In genomic region chr7:90661290-90662151, GRCh38 we compare ENCODE assay signal across 10 cellular contexts.
A peak's percentile ranks its signal among the peaks of the same experiment; 100 is the strongest.
DNase-seq lines count a peak whose midpoint lies in the region; ATAC-seq, FAIRE-seq and TF ChIP-seq lines count a peak whose summit lies in the region.
"Had no signal": no experiment of that assay in that cellular context is flagged by ENCODE, and none has a peak within 500 bp of the region (broad histone marks: within the 10 kb centered on the region; RNA-seq: fewer than 3 reads in every experiment).

No MANE protein-coding gene starts in this region.

- no peak for TF ChIP-seq POLR2A in GM12892 (IDR thresholded peaks at IDR 0.05; ENCODE audit: low read depth, low read length)

- peak overlapping the region in 1 of 5 experiments; percentile 16 for H3K4me3 Mint-ChIP-seq in brain

- peaks cover 41% of the 10 kb centered on the region for H3K4me1 Mint-ChIP-seq in brain

- H3K27ac Mint-ChIP-seq in brain = peak overlapping the region in 4 of 5 experiments; percentile 60 to 89 (median 74)

- peaks cover 2 to 8% (median 5%) of the 10 kb centered on the region in 5 experiments for H3K9me3 Mint-ChIP-seq in brain

- ATAC-seq in HG02885 (IDR thresholded peaks at IDR 0.05; ENCODE audit: poor library complexity, unreplicated experiment) (peak; percentile 6), HG02973 (IDR thresholded peaks at IDR 0.05; ENCODE audit: unreplicated experiment) (no peak), GM21367 (IDR thresholded peaks at IDR 0.05; ENCODE audit: unreplicated experiment) (no peak), GM18873 (IDR thresholded peaks at IDR 0.05; ENCODE audit: low FRiP score, unreplicated experiment) (no peak)

- H3K27me3 Mint-ChIP-seq in brain = no peaks in the 10 kb centered on the region

- FAIRE-seq in GM12892 (lab: Jason Lieb, UNC) = peak; percentile 48

- no peak for TF ChIP-seq CTCF in brain (conservative IDR thresholded peaks at IDR 0.05)

- H3K36me3 Mint-ChIP-seq in brain = peaks cover 12% of the 10 kb centered on the region

- no peak for DNase-seq in GM12892 (ENCODE audit: insufficient read length)
- peak; percentile 42 for DNase-seq in iris pigment epithelial cell (ENCODE audit: low read depth)
- DNase-seq in HCEC 1CT = no peak
- DNase-seq: activated gamma-delta T cell treated with Interleukin-2 at 50 U/mL for 16 hours, NCI-H1417 treated with DMSO at 0.1 percent for 48 hours had no signal
